10 cellular contexts compared by ENCODE assay signal in the genomic region with DNA sequence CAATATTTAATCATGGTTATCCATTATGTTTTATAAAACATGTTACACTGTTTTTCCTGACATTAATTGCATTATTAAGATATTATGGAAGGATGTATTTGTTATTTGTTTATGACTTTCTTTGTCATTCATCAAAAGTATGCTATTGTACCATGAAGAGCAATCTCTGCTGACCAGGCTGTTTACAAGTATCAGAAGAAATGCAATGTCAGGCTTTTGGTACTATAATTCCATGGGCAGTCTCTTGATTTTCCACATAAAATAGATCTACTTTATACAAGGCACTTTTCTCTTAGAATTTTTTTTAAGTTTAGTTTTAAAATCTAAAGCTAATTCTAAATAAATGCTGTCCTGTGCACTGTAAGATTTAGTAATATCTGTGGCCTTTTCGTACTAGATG.
"Had no signal": no experiment of that assay in that cellular context is flagged by ENCODE, and none has a peak within 500 bp of the region (broad histone marks: within the 10 kb centered on the region; RNA-seq: fewer than 3 reads in every experiment).

No MANE protein-coding gene starts in this region.

- H3K9me3 ChIP-seq: HAP-1 had no signal

- H3K4me1 Mint-ChIP-seq: IgD-negative memory B cell had no signal

- H3K9me3 Mint-ChIP-seq: HFFc6 had no signal

- H3K36me3 Mint-ChIP-seq: IgD-negative memory B cell had no signal

- H3K4me1 ChIP-seq: HAP-1 had no signal

- H3K36me3 ChIP-seq: HAP-1 had no signal

- H3K4me3 Mint-ChIP-seq: HFFc6, IgD-negative memory B cell had no signal

- H3K27ac Mint-ChIP-seq: HFFc6, IgD-negative memory B cell had no signal

- H3K9ac ChIP-seq: GM23248, KMS-11 had no signal

- H3K4me3 ChIP-seq: GM23248, HAP-1 had no signal

- H3K27ac ChIP-seq: GM23248, HL-60, KMS-11 had no signal

- ATAC-seq: HCT116 had no signal

- H3K27me3 Mint-ChIP-seq: IgD-negative memory B cell had no signal

- H3K4me2 ChIP-seq: KMS-11 had no signal

- H2AFZ ChIP-seq: GM23248 had no signal

- DNase-seq: GM23248, GOT3, H7, HFFc6, KBM-7 had no signal
